In genomic region chr20:1671891-1672669, GRCh38 we compare ENCODE assay signal across 15 cellular contexts. TPM values are rescaled to one million over a fixed set of nuclear protein-coding genes. Genes with fewer than 3 reads are reported as not detected.
DNase-seq lines count a peak whose midpoint lies in the region; ATAC-seq lines count a peak whose summit lies in the region.
"Had no signal": no experiment of that assay in that cellular context is flagged by ENCODE, and none has a peak within 500 bp of the region (broad histone marks: within the 10 kb centered on the region; RNA-seq: fewer than 3 reads in every experiment).

No MANE protein-coding gene starts in this region.

- no peak for ATAC-seq in GM19452 (IDR thresholded peaks at IDR 0.05; ENCODE audit: unreplicated experiment)
- no peak for ATAC-seq in GM21515 (IDR thresholded peaks at IDR 0.05; ENCODE audit: unreplicated experiment)
- ATAC-seq: left colon had no signal

- no peaks in the 10 kb centered on the region for H3K27me3 Mint-ChIP-seq in activated naive CD4-positive, alpha-beta T cell treated with anti-CD3 and anti-CD28 coated beads, Interleukin-2, amount 50 U/mL, for 24 hours
- H3K27me3 Mint-ChIP-seq in activated naive CD8-positive, alpha-beta T cell, result no peaks in the 10 kb centered on the region

- no peaks in the 10 kb centered on the region for H3K9me3 Mint-ChIP-seq in activated naive CD4-positive, alpha-beta T cell treated with anti-CD3 and anti-CD28 coated beads, Interleukin-2, amount 50 U/mL, for 24 hours
- H3K9me3 Mint-ChIP-seq in activated naive CD8-positive, alpha-beta T cell (ENCODE audit: low read depth), result peaks cover 3% of the 10 kb centered on the region

- H3K27ac ChIP-seq in layer of hippocampus (ENCODE audit: low read depth, low read length), result peak overlapping the region; percentile 74
- H3K27ac ChIP-seq in temporal lobe (ENCODE audit: low read depth, low read length), result peak overlapping the region; percentile 88
- H3K27ac ChIP-seq: parathyroid adenoma, PC-9, stomach had no signal

- peak overlapping the region; percentile 83 for H3K4me3 Mint-ChIP-seq in activated naive CD4-positive, alpha-beta T cell treated with anti-CD3 and anti-CD28 coated beads, Interleukin-2, amount 50 U/mL, for 24 hours
- H3K4me3 Mint-ChIP-seq in activated naive CD8-positive, alpha-beta T cell, result peak overlapping the region; percentile 81

- H3K4me1 Mint-ChIP-seq in activated naive CD4-positive, alpha-beta T cell treated with anti-CD3 and anti-CD28 coated beads, Interleukin-2, amount 50 U/mL, for 24 hours, result peaks cover 95% of the 10 kb centered on the region
- peaks cover 97% of the 10 kb centered on the region for H3K4me1 Mint-ChIP-seq in activated naive CD8-positive, alpha-beta T cell (ENCODE audit: low read depth)

- no peaks in the 10 kb centered on the region for H3K27me3 ChIP-seq in layer of hippocampus (ENCODE audit: control insufficient read depth, insufficient read depth, low read length)

- H3K36me3 Mint-ChIP-seq in activated naive CD4-positive, alpha-beta T cell treated with anti-CD3 and anti-CD28 coated beads, Interleukin-2, amount 50 U/mL, for 24 hours, result peaks cover 40% of the 10 kb centered on the region
- peaks cover 24% of the 10 kb centered on the region for H3K36me3 Mint-ChIP-seq in activated naive CD8-positive, alpha-beta T cell

- H3K27ac Mint-ChIP-seq in activated naive CD4-positive, alpha-beta T cell treated with anti-CD3 and anti-CD28 coated beads, Interleukin-2, amount 50 U/mL, for 24 hours, result peak overlapping the region; percentile 97
- H3K27ac Mint-ChIP-seq in activated naive CD8-positive, alpha-beta T cell, result peak overlapping the region; percentile 97

- DNase-seq in activated naive CD4-positive, alpha-beta T cell treated with anti-CD3 and anti-CD28 coated beads, Interleukin-2, amount 50 U/mL, for 16 hours, result no peak
- DNase-seq in NCI-H2029 (lab: John Stamatoyannopoulos, UW), result no peak
- DNase-seq: left colon, NCI-H2081, NCI-H526 treated with DMSO at 0.1 percent for 48 hours, PC-9, stomach had no signal

RNA-seq across cellular contexts. Expression of gene SIRPG, which starts 14.5 kb away (rescaled TPM):
- total RNA-seq in temporal lobe, result not detected
- total RNA-seq: smooth muscle cell had no signal

RNA-seq across cellular contexts. Expression of gene SIRPB1, which starts 52.3 kb away (rescaled TPM):
- total RNA-seq in temporal lobe, result not detected
